ENCODE assay signal across 8 cellular contexts in genomic region chr12:89870413-89871184, GRCh38.
"Had no signal": no experiment of that assay in that cellular context is flagged by ENCODE, and none has a peak within 500 bp of the region (broad histone marks: within the 10 kb centered on the region; RNA-seq: fewer than 3 reads in every experiment).

No MANE protein-coding gene starts in this region.

- H3K27me3 Mint-ChIP-seq: IgD-negative memory B cell had no signal

- H3K9ac ChIP-seq: GM23248 had no signal

- H3K9me3 ChIP-seq: HAP-1 had no signal

- H3K4me3 ChIP-seq: GM23248, HAP-1 had no signal

- H3K4me1 ChIP-seq: HAP-1 had no signal

- H3K27ac ChIP-seq: GM23248 had no signal

- DNase-seq: GM23248, GOT3, H7, KG1 had no signal

- ATAC-seq: HCT116 had no signal

- H3K27ac Mint-ChIP-seq: IgD-negative memory B cell had no signal

- H2AFZ ChIP-seq: GM23248 had no signal

- FAIRE-seq: HTR-8/SVneo had no signal

- H3K36me3 ChIP-seq: HAP-1 had no signal
